Comparison of ENCODE assay signal across 12 cellular contexts in genomic region chr2:239230318-239231052, GRCh38.
DNase-seq lines count a peak whose midpoint lies in the region; ATAC-seq, FAIRE-seq and TF ChIP-seq lines count a peak whose summit lies in the region.
"Had no signal": no experiment of that assay in that cellular context is flagged by ENCODE, and none has a peak within 500 bp of the region (broad histone marks: within the 10 kb centered on the region; RNA-seq: fewer than 3 reads in every experiment).

No MANE protein-coding gene starts in this region.

- intact Hi-C loops in CD4-positive, alpha-beta T cell (cut with DNase I, micrococcal nuclease) = loop anchor here in 1 of 2 experiments (2.0 kb wide), 1 partner anchor 34 kb away; no protein-coding TSS in a partner anchor
- intact Hi-C loops in posterior vena cava (cut with DNase I) = no loop called here
- intact Hi-C loops in kidney (cut with DNase I) = no loop called here

- H3K27me3 Mint-ChIP-seq in CD4-positive, alpha-beta T cell = no peaks in the 10 kb centered on the region
- H3K27me3 Mint-ChIP-seq: type B pancreatic cell had no signal

- H3K4me1 Mint-ChIP-seq in CD4-positive, alpha-beta T cell (ENCODE audit: low read depth) = peaks cover 82% of the 10 kb centered on the region

- H3K9me3 Mint-ChIP-seq in CD4-positive, alpha-beta T cell = no peaks in the 10 kb centered on the region
- H3K9me3 Mint-ChIP-seq: HFFc6, type B pancreatic cell had no signal

- H3K27ac ChIP-seq in CD4-positive, alpha-beta T cell (ENCODE audit: low read depth, low read length) = peak overlapping the region; percentile 37
- H3K27ac ChIP-seq in coronary artery (no peak overlapping the region), kidney (ENCODE audit: low read depth in 2 of 2, low read length in 2 of 2) (no peak overlapping the region)

- H3K36me3 Mint-ChIP-seq in CD4-positive, alpha-beta T cell (ENCODE audit: low read depth) = peaks cover 9% of the 10 kb centered on the region
- H3K36me3 Mint-ChIP-seq: type B pancreatic cell had no signal

- H3K27ac Mint-ChIP-seq in CD4-positive, alpha-beta T cell = peak overlapping the region; percentile 87
- H3K27ac Mint-ChIP-seq: HFFc6 had no signal

- H3K36me3 ChIP-seq in kidney (ENCODE audit: control insufficient read depth in 1 of 2, insufficient read depth in 2 of 2, low read length in 2 of 2) = no peaks in the 10 kb centered on the region

- CTCF ChIA-PET in CD4-positive, alpha-beta T cell (lab: Charles Lee) = interaction anchor here (1.1 kb wide), 1 partner anchor 37 kb away, joined by 3 read pairs; no protein-coding TSS in a partner anchor

- peak overlapping the region; percentile 42 for H3K4me3 Mint-ChIP-seq in CD4-positive, alpha-beta T cell
- H3K4me3 Mint-ChIP-seq: HFFc6, type B pancreatic cell had no signal

- no peak for TF ChIP-seq CTCF in CD4-positive, alpha-beta T cell (IDR thresholded peaks at IDR 0.05)
- TF ChIP-seq CTCF in coronary artery (IDR thresholded peaks at IDR 0.05) = no peak
- TF ChIP-seq CTCF in kidney (IDR thresholded peaks at IDR 0.05; ENCODE audit: borderline replicate concordance, extremely low read depth, insufficient read depth) = no peak

- DNase-seq in CD4-positive, alpha-beta T cell = no peak
- peak; percentile 83 to 89 for DNase-seq in NOMO-1 (lab: John Stamatoyannopoulos, UW; ENCODE audit: unreplicated experiment in 2 of 2)
- DNase-seq in coronary artery (ENCODE audit: low spot score) = peak; percentile 72
- DNase-seq in posterior vena cava (ENCODE audit: low spot score) = peak; percentile 85
- DNase-seq in erythroblast (lab: John Stamatoyannopoulos, UW) = no peak
- DNase-seq in activated CD4-positive, alpha-beta T cell treated with anti-CD3 and anti-CD28 coated beads, Interleukin-2, amount 50 U/mL, for 48 hours = no peak
- no peak for DNase-seq in kidney
- DNase-seq: HFFc6, NCI-H2081 had no signal

- no peaks in the 10 kb centered on the region for H3K9me3 ChIP-seq in CD4-positive, alpha-beta T cell (ENCODE audit: control insufficient read depth, low read length)
- H3K9me3 ChIP-seq in kidney (ENCODE audit: control insufficient read depth in 1 of 2, low read length in 2 of 2) = no peaks in the 10 kb centered on the region
- H3K9me3 ChIP-seq: heart left ventricle had no signal

- peak; percentile 63 for ATAC-seq in CD4-positive, alpha-beta T cell (ENCODE audit: poor library complexity)
- ATAC-seq in GM18505 (IDR thresholded peaks at IDR 0.05; ENCODE audit: unreplicated experiment) = no peak
- ATAC-seq: heart left ventricle had no signal

- TF ChIP-seq POLR2A in GM18505 (IDR thresholded peaks at IDR 0.05; ENCODE audit: borderline replicate concordance, extremely low read depth, insufficient read depth, insufficient read length) = no peak
- TF ChIP-seq POLR2A in erythroblast (IDR thresholded peaks at IDR 0.05; ENCODE audit: low read length) = no peak

- no peak for FAIRE-seq in kidney (lab: Jason Lieb, UNC)

- H3K4me3 ChIP-seq in coronary artery = no peak overlapping the region
- no peak overlapping the region for H3K4me3 ChIP-seq in kidney (ENCODE audit: low read length in 2 of 2)
- H3K4me3 ChIP-seq: heart left ventricle had no signal

- peaks cover 5 to 14% of the 10 kb centered on the region in 2 donors for H3K4me1 ChIP-seq in kidney (ENCODE audit: control insufficient read depth in 1 of 2, insufficient read depth in 1 of 2, low read depth in 1 of 2, low read length in 2 of 2)

- POLR2A ChIA-PET in CD4-positive, alpha-beta T cell (lab: Charles Lee) = interaction anchor here (0.7 to 1.4 kb wide), 13 partner anchors 9 to 171 kb away, joined by 3 to 10 read pairs (median 4); partner anchors contain the start of gene HDAC4

- no peak overlapping the region for H3K9ac ChIP-seq in kidney (ENCODE audit: low read length in 2 of 2)

- H3K27me3 ChIP-seq in CD4-positive, alpha-beta T cell (ENCODE audit: control insufficient read depth, insufficient read depth, low read length) = no peaks in the 10 kb centered on the region
- H3K27me3 ChIP-seq: heart left ventricle had no signal

Comparison
In these comparisons a context has a peak if more than half of its experiments do, and no peak if none do; other contexts are left out.
1. DNase-seq: peak in NOMO-1 (2 of 2), coronary artery (single experiment) and posterior vena cava (single experiment); none in CD4-positive, alpha-beta T cell (0 of 10), erythroblast (0 of 2), activated CD4-positive, alpha-beta T cell treated with anti-CD3 and anti-CD28 coated beads, Interleukin-2, amount 50 U/mL, for 48 hours (0 of 2) and kidney (single experiment).